ENCODE assay signal across 11 cellular contexts in genomic region chr7:27191716-27192545, GRCh38. TPM values are rescaled to one million over a fixed set of nuclear protein-coding genes. Genes with fewer than 3 reads are reported as not detected.
A peak's percentile ranks its signal among the peaks of the same experiment; 100 is the strongest.
DNase-seq lines count a peak whose midpoint lies in the region; ATAC-seq and TF ChIP-seq lines count a peak whose summit lies in the region.
"Had no signal": no experiment of that assay in that cellular context is flagged by ENCODE, and none has a peak within 500 bp of the region (broad histone marks: within the 10 kb centered on the region; RNA-seq: fewer than 3 reads in every experiment).

No MANE protein-coding gene starts in this region.

- peaks cover 84% of the 10 kb centered on the region for H3K27me3 ChIP-seq in effector memory CD4-positive, alpha-beta T cell (replicated peaks; ENCODE audit: control insufficient read depth, insufficient read depth, low read length, poor library complexity, severe bottlenecking)
- H3K27me3 ChIP-seq in vagina (no peaks in the 10 kb centered on the region), BE2C (peaks cover 100% of the 10 kb centered on the region)

- H3K27me3 Mint-ChIP-seq in nephron (ENCODE audit: low read depth) = peaks cover 100% of the 10 kb centered on the region

- peaks cover 41% of the 10 kb centered on the region for H3K4me1 ChIP-seq in effector memory CD4-positive, alpha-beta T cell (ENCODE audit: control insufficient read depth, insufficient read depth, low read length, poor library complexity, severe bottlenecking)
- H3K4me1 ChIP-seq in vagina (peaks cover 55% of the 10 kb centered on the region), BE2C (no peaks in the 10 kb centered on the region)
- H3K4me1 ChIP-seq: BLaER1 had no signal

- intact Hi-C loops in cardiac septum (cut with DNase I) = loop anchor here (10.0 kb wide), 1 partner anchor 903 kb away; no protein-coding TSS in a partner anchor
- intact Hi-C loops in Right ventricle myocardium superior (cut with DNase I) = loop anchor here (10.0 kb wide), 2 partner anchors 833 to 883 kb away; no protein-coding TSS in a partner anchor
- intact Hi-C loops in vagina (cut with DNase I) = loop anchor here (10.0 kb wide), 1 partner anchor 583 kb away; no protein-coding TSS in a partner anchor

- TF ChIP-seq CTCF in nephron (IDR thresholded peaks at IDR 0.05; ENCODE audit: unreplicated experiment in 3 of 3) (no peak), vagina (IDR thresholded peaks at IDR 0.05) (no peak), BE2C (IDR thresholded peaks at IDR 0.05; ENCODE audit: low read depth, low read length) (no peak)

- peak overlapping the region in 1 of 3 experiments; percentile 44 for H3K27ac Mint-ChIP-seq in nephron

- H3K36me3 Mint-ChIP-seq in nephron (ENCODE audit: low read depth) = no peaks in the 10 kb centered on the region

- peak overlapping the region; percentile 25 for H3K4me3 ChIP-seq in effector memory CD4-positive, alpha-beta T cell (ENCODE audit: insufficient read depth, low read depth, low read length, poor library complexity, severe bottlenecking)
- peak overlapping the region; percentile 88 to 91 for H3K4me3 ChIP-seq in vagina
- no peak overlapping the region for H3K4me3 ChIP-seq in BE2C (ENCODE audit: low read depth, low read length)
- H3K4me3 ChIP-seq: BLaER1 had no signal

- peaks cover 34% of the 10 kb centered on the region for H3K4me1 Mint-ChIP-seq in nephron

- H3K36me3 ChIP-seq in effector memory CD4-positive, alpha-beta T cell (ENCODE audit: control insufficient read depth, insufficient read depth, low read length) = no peaks in the 10 kb centered on the region
- H3K36me3 ChIP-seq in vagina (no peaks in the 10 kb centered on the region), BE2C (no peaks in the 10 kb centered on the region)
- H3K36me3 ChIP-seq: BLaER1 had no signal

- no peak for ATAC-seq in Right ventricle myocardium superior (ENCODE audit: poor library complexity)

- peak overlapping the region; percentile 62 to 79 (median 71) for H3K4me3 Mint-ChIP-seq in nephron

- no peaks in the 10 kb centered on the region for H3K9me3 Mint-ChIP-seq in nephron

- H3K27ac ChIP-seq in effector memory CD4-positive, alpha-beta T cell (ENCODE audit: insufficient read depth, low read length, poor library complexity, severe bottlenecking) = no peak overlapping the region
- H3K27ac ChIP-seq in vagina = peak overlapping the region; percentile 99
- H3K27ac ChIP-seq: BLaER1 had no signal

- peak in 1 of 2 donors; percentile 17 for TF ChIP-seq POLR2A in vagina (IDR thresholded peaks at IDR 0.05)

- no peaks in the 10 kb centered on the region for H3K9me3 ChIP-seq in effector memory CD4-positive, alpha-beta T cell (ENCODE audit: control insufficient read depth, low read length)
- H3K9me3 ChIP-seq in vagina (no peaks in the 10 kb centered on the region), BE2C (no peaks in the 10 kb centered on the region)
- H3K9me3 ChIP-seq: BLaER1 had no signal

- DNase-seq in cardiac septum (ENCODE audit: low spot score) (peak; percentile 72), Right ventricle myocardium superior (no peak), vagina (ENCODE audit: extremely low spot score in 2 of 2) (no peak), GM19240 (ENCODE audit: insufficient read length, low spot score) (no peak), BE2C (no peak), NCI-H2081 (lab: John Stamatoyannopoulos, UW) (no peak)
- DNase-seq in effector memory CD4-positive, alpha-beta T cell = no peak
- DNase-seq: NCI-H2029 treated with DMSO at 0.1 percent for 48 hours had no signal

RNA-seq across cellular contexts. Expression of gene HOXA11, which starts 6.9 kb away (rescaled TPM):
- total RNA-seq in cardiac septum (not detected), Right ventricle myocardium superior (not detected), vagina (9.8 TPM)
- not detected for polyA plus RNA-seq in BE2C (2012; ENCODE audit: insufficient read depth, insufficient read length, low read depth)
- total RNA-seq: cerebellum had no signal

RNA-seq across cellular contexts. Expression of gene HOXA13, which starts 8.0 kb away (rescaled TPM):
- total RNA-seq in cardiac septum = not detected
- not detected for total RNA-seq in Right ventricle myocardium superior
- 14.5 TPM for total RNA-seq in vagina
- not detected for polyA plus RNA-seq in BE2C (2012; ENCODE audit: insufficient read depth, insufficient read length, low read depth)
- total RNA-seq: cerebellum had no signal

RNA-seq across cellular contexts. Expression of gene HOXA10, which starts 17.8 kb away (rescaled TPM):
- total RNA-seq in cardiac septum = not detected
- total RNA-seq in Right ventricle myocardium superior = not detected
- 19.2 TPM for total RNA-seq in vagina
- polyA plus RNA-seq in BE2C (2012; ENCODE audit: insufficient read depth, insufficient read length, low read depth) = not detected
- total RNA-seq: cerebellum had no signal

RNA-seq across cellular contexts. Expression of gene HOXA9, which starts 26.6 kb away (rescaled TPM):
- total RNA-seq in cardiac septum = not detected
- total RNA-seq in Right ventricle myocardium superior = not detected
- total RNA-seq in vagina = 13.0 TPM
- polyA plus RNA-seq in BE2C (2012; ENCODE audit: insufficient read depth, insufficient read length, low read depth) = not detected
- total RNA-seq: cerebellum had no signal

RNA-seq across cellular contexts. Expression of gene HOXA7, which starts 35.5 kb away (rescaled TPM):
- total RNA-seq in cardiac septum (not detected), Right ventricle myocardium superior (not detected), vagina (23.8 TPM)
- polyA plus RNA-seq in BE2C (2012; ENCODE audit: insufficient read depth, insufficient read length, low read depth) = not detected
- total RNA-seq: cerebellum had no signal

Comparison
In these comparisons a context has a peak if more than half of its experiments do, and no peak if none do; other contexts are left out.
1. RNA of gene HOXA11, which starts 6.9 kb away (total RNA-seq): 9.8 TPM in vagina (single experiment); not detected in cardiac septum (single experiment) and not detected in Right ventricle myocardium superior (single experiment); every median in the first group is over 10 times any median in the second.
2. RNA of gene HOXA13, which starts 8.0 kb away (total RNA-seq): 14.5 TPM in vagina (single experiment); not detected in cardiac septum (single experiment) and not detected in Right ventricle myocardium superior (single experiment); every median in the first group is over 10 times any median in the second.
3. RNA of gene HOXA10, which starts 17.8 kb away (total RNA-seq): 19.2 TPM in vagina (single experiment); not detected in cardiac septum (single experiment) and not detected in Right ventricle myocardium superior (single experiment); every median in the first group is over 10 times any median in the second.